ENCODE assay signal across 18 cellular contexts in genomic region chr9:96554326-96554725, GRCh38.
A peak's percentile ranks its signal among the peaks of the same experiment; 100 is the strongest.
DNase-seq lines count a peak whose midpoint lies in the region; ATAC-seq, FAIRE-seq and TF ChIP-seq lines count a peak whose summit lies in the region.
"Had no signal": no experiment of that assay in that cellular context is flagged by ENCODE, and none has a peak within 500 bp of the region (broad histone marks: within the 10 kb centered on the region; RNA-seq: fewer than 3 reads in every experiment).

No MANE protein-coding gene starts in this region.

- H4K12ac ChIP-seq in trophoblast cell (ENCODE audit: low read depth, low read length), result no peak overlapping the region

- FAIRE-seq in astrocyte (lab: Jason Lieb, UNC), result no peak
- FAIRE-seq: pancreas had no signal

- DNase-seq in HS-5 (ENCODE audit: low read depth) (peak; percentile 36), astrocyte (ENCODE audit: low read depth) (peak; percentile 68), iris pigment epithelial cell (ENCODE audit: low read depth) (peak; percentile 44), trophoblast cell (no peak), RPMI8226 (no peak), posterior vena cava (ENCODE audit: low spot score) (no peak)
- DNase-seq: activated CD4-positive, alpha-beta T cell treated with anti-CD3 and anti-CD28 coated beads, Interleukin-2, amount 50 U/mL, for 4 hours; aorta; COR-L47; left cardiac atrium; NCI-H446; pancreas; spleen; stimulated activated naive CD4-positive, alpha-beta T cell treated with Interleukin-2 at 50 U/mL for 16 hours had no signal

- H3K79me1 ChIP-seq in trophoblast cell (ENCODE audit: low read length), result peaks cover 3% of the 10 kb centered on the region

- no peaks in the 10 kb centered on the region for H3K27me3 ChIP-seq in ACC112 (ENCODE audit: insufficient read depth, low read length)
- no peaks in the 10 kb centered on the region for H3K27me3 ChIP-seq in astrocyte (ENCODE audit: insufficient read depth, low read length)
- H3K27me3 ChIP-seq in trophoblast cell (ENCODE audit: insufficient read depth, low read length), result no peaks in the 10 kb centered on the region
- H3K27me3 ChIP-seq: pancreas, spleen had no signal

- no peak for TF ChIP-seq CTCF in astrocyte (IDR thresholded peaks at IDR 0.05; ENCODE audit: insufficient read depth, low read depth, low read length)

- H2BK12ac ChIP-seq in trophoblast cell (ENCODE audit: low read length), result no peak overlapping the region

- H3K4me1 ChIP-seq in ACC112 (ENCODE audit: control insufficient read depth, insufficient read depth, low read length, unreplicated experiment), result peaks cover 46% of the 10 kb centered on the region
- H3K4me1 ChIP-seq in astrocyte (ENCODE audit: insufficient read depth, low read length), result peaks cover 27% of the 10 kb centered on the region
- peaks cover 0 to 4% of the 10 kb centered on the region in 2 experiments for H3K4me1 ChIP-seq in trophoblast cell (ENCODE audit: control insufficient read depth in 1 of 2, insufficient read depth in 2 of 2, low read length in 2 of 2)

- peak overlapping the region; percentile 30 for H3K9ac ChIP-seq in astrocyte (ENCODE audit: low read length)
- H3K9ac ChIP-seq in trophoblast cell (ENCODE audit: low read length), result no peak overlapping the region
- H3K9ac ChIP-seq: KMS-11 had no signal

- H3K27ac Mint-ChIP-seq in astrocyte (ENCODE audit: unreplicated experiment), result peak overlapping the region; percentile 96

- H3K4me1 Mint-ChIP-seq in astrocyte (ENCODE audit: low read depth, unreplicated experiment), result peaks cover 58% of the 10 kb centered on the region

- H3K36me3 ChIP-seq in ACC112 (ENCODE audit: insufficient read depth, low read length), result no peaks in the 10 kb centered on the region
- no peaks in the 10 kb centered on the region for H3K36me3 ChIP-seq in astrocyte (ENCODE audit: insufficient read depth, low read length)
- peaks cover 2% of the 10 kb centered on the region in 2 experiments for H3K36me3 ChIP-seq in trophoblast cell (ENCODE audit: control insufficient read depth in 1 of 2, insufficient read depth in 2 of 2, low read length in 2 of 2)

- no peaks in the 10 kb centered on the region for H3K9me3 Mint-ChIP-seq in astrocyte (ENCODE audit: unreplicated experiment)

- H3K18ac ChIP-seq in trophoblast cell (ENCODE audit: low read length), result no peak overlapping the region

- intact Hi-C loops in posterior vena cava (cut with DNase I), result no loop called here

- no peaks in the 10 kb centered on the region for H3K9me3 ChIP-seq in astrocyte (ENCODE audit: insufficient read depth, low read depth, low read length)
- H3K9me3 ChIP-seq in trophoblast cell (ENCODE audit: insufficient read depth, low read depth, low read length), result no peaks in the 10 kb centered on the region
- H3K9me3 ChIP-seq: pancreas, spleen had no signal

- no peak overlapping the region for H2BK120ac ChIP-seq in trophoblast cell (ENCODE audit: insufficient read depth, low read length, poor library complexity)

- no peak overlapping the region for H2AK5ac ChIP-seq in trophoblast cell (ENCODE audit: low read length)

- H3K4ac ChIP-seq in trophoblast cell (ENCODE audit: low read depth, low read length), result no peak overlapping the region

- no CpG with 5 or more reads among the region's 1 CpG for WGBS in trophoblast cell (ENCODE audit: extremely low coverage, insufficient coverage, insufficient read length)

- H4K20me1 ChIP-seq in astrocyte (ENCODE audit: insufficient read depth, low read length), result no peaks in the 10 kb centered on the region

- no peak overlapping the region for H3K23ac ChIP-seq in trophoblast cell (ENCODE audit: low read length)

- H3K4me2 ChIP-seq in astrocyte (ENCODE audit: low read length) (peak overlapping the region; percentile 37), trophoblast cell (ENCODE audit: low read length) (no peak overlapping the region)
- H3K4me2 ChIP-seq: KMS-11 had no signal

- peaks cover 4% of the 10 kb centered on the region for H3K36me3 Mint-ChIP-seq in astrocyte (ENCODE audit: low read depth, unreplicated experiment)

- H3K27me3 Mint-ChIP-seq in astrocyte (ENCODE audit: low read depth, unreplicated experiment), result no peaks in the 10 kb centered on the region

- no peak overlapping the region for H3K14ac ChIP-seq in trophoblast cell (ENCODE audit: low read length)

- H3K79me2 ChIP-seq in ACC112 (ENCODE audit: control insufficient read depth, insufficient read depth, low read length, unreplicated experiment) (no peaks in the 10 kb centered on the region), astrocyte (ENCODE audit: insufficient read depth, low read length) (no peaks in the 10 kb centered on the region), trophoblast cell (ENCODE audit: control insufficient read depth, insufficient read depth, low read length, poor library complexity) (no peaks in the 10 kb centered on the region)

- no peak overlapping the region for H3K4me3 Mint-ChIP-seq in astrocyte (ENCODE audit: unreplicated experiment)

- H3K4me3 ChIP-seq in ACC112 (ENCODE audit: low read depth, low read length) (peak overlapping the region; percentile 29; the same call in 1 of the 2 replicates), astrocyte (ENCODE audit: insufficient read depth, low read depth, low read length) (no peak overlapping the region), trophoblast cell (ENCODE audit: low read depth, low read length) (no peak overlapping the region)
- H3K4me3 ChIP-seq: pancreas, spleen had no signal

- H4K8ac ChIP-seq in trophoblast cell (ENCODE audit: low read depth, low read length), result no peak overlapping the region

- ATAC-seq in GM21786 (IDR thresholded peaks at IDR 0.05; ENCODE audit: unreplicated experiment), result no peak
- ATAC-seq: esophagus mucosa, left cardiac atrium, pancreas had no signal

- H3K27ac ChIP-seq in ACC112 (ENCODE audit: low read depth, low read length), result peak overlapping the region; percentile 88
- H3K27ac ChIP-seq in astrocyte (ENCODE audit: low read depth, low read length), result peak overlapping the region; percentile 38
- H3K27ac ChIP-seq in trophoblast cell (ENCODE audit: low read depth, low read length), result no peak overlapping the region
- H3K27ac ChIP-seq: KMS-11, pancreas had no signal

- no peak overlapping the region for H4K91ac ChIP-seq in trophoblast cell (ENCODE audit: low read depth, low read length)

- no peak overlapping the region for H2BK5ac ChIP-seq in trophoblast cell (ENCODE audit: low read depth, low read length, poor library complexity)

- H2AFZ ChIP-seq in ACC112 (ENCODE audit: low read length, unreplicated experiment) (peak overlapping the region; percentile 66), astrocyte (ENCODE audit: low read depth, low read length) (no peak overlapping the region), trophoblast cell (ENCODE audit: insufficient read depth, low read length, poor library complexity) (no peak overlapping the region)

Comparison
In these comparisons a context has a peak if more than half of its experiments do, and no peak if none do; other contexts are left out.
1. DNase-seq: peak in HS-5 (single experiment), astrocyte (single experiment) and iris pigment epithelial cell (single experiment); none in trophoblast cell (0 of 2), RPMI8226 (single experiment) and posterior vena cava (single experiment).